In genomic region chr14:68606644-68607043, GRCh38 we compare ENCODE assay signal across 12 cellular contexts.
DNase-seq lines count a peak whose midpoint lies in the region; ATAC-seq and TF ChIP-seq lines count a peak whose summit lies in the region.
"Had no signal": no experiment of that assay in that cellular context is flagged by ENCODE, and none has a peak within 500 bp of the region (broad histone marks: within the 10 kb centered on the region; RNA-seq: fewer than 3 reads in every experiment).

No MANE protein-coding gene starts in this region.

- H3K4ac ChIP-seq in IMR-90 (ENCODE audit: low read depth, low read length) = peak overlapping the region; percentile 89

- peak overlapping the region; percentile 66 for H2BK5ac ChIP-seq in IMR-90 (ENCODE audit: low read depth, low read length, poor library complexity, severe bottlenecking)

- no peak for ATAC-seq in IMR-90 (ENCODE audit: low read depth)

- H3K4me2 ChIP-seq in IMR-90 (ENCODE audit: low read depth, low read length) = no peak overlapping the region
- H3K4me2 ChIP-seq: PC-9 had no signal

- H4K5ac ChIP-seq in IMR-90 (ENCODE audit: low read depth, low read length) = peak overlapping the region; percentile 97

- H3K4me3 ChIP-seq in IMR-90 (ENCODE audit: insufficient read depth, low read depth, low read length) = no peak overlapping the region
- no peak overlapping the region for H3K4me3 ChIP-seq in colonic mucosa
- no peak overlapping the region for H3K4me3 ChIP-seq in neutrophil (ENCODE audit: low read depth in 1 of 2, low read length in 1 of 2)
- no peak overlapping the region for H3K4me3 ChIP-seq in transverse colon
- H3K4me3 ChIP-seq: PC-9 had no signal

- H3K23ac ChIP-seq in IMR-90 (ENCODE audit: low read depth, low read length) = peak overlapping the region; percentile 94; the same call in 1 of the 2 replicates

- intact Hi-C loops in IMR-90 (cut with micrococcal nuclease) (no loop called here), colonic mucosa (cut with DNase I) (no loop called here), transverse colon (cut with DNase I; ENCODE audit: low total_unique reads) (no loop called here)

- H3K27ac ChIP-seq in IMR-90 (ENCODE audit: insufficient read depth, low read length) (peak overlapping the region; percentile 77; the same call in 1 of the 2 replicates), colonic mucosa (peak overlapping the region; percentile 71), neutrophil (peak overlapping the region; percentile 96), transverse colon (peak overlapping the region; percentile 76 to 82 (median 79))
- H3K27ac ChIP-seq: PC-9 had no signal

- H3K9ac ChIP-seq in IMR-90 (ENCODE audit: low read depth, low read length) (peak overlapping the region; percentile 15; the same call in 1 of the 2 replicates), colonic mucosa (ENCODE audit: low read depth in 2 of 2, low read length in 2 of 2) (no peak overlapping the region)

- peak overlapping the region; percentile 56 to 95; a peak in 3 of 4 replicates for H4K8ac ChIP-seq in IMR-90 (ENCODE audit: low read depth in 2 of 2, low read length in 2 of 2)

- no peaks in the 10 kb centered on the region for H4K20me1 ChIP-seq in IMR-90 (ENCODE audit: insufficient read depth, low read length)

- peak overlapping the region; percentile 88 for H2AFZ ChIP-seq in IMR-90 (replicated peaks; ENCODE audit: low read length, poor library complexity)
- H2AFZ ChIP-seq: PC-9 had no signal

- POLR2A ChIA-PET in IMR-90 (lab: Charles Lee; ENCODE audit: unreplicated experiment) = interaction anchor here (0.6 kb wide), 1 partner anchor 180 kb away, joined by 3 read pairs; no protein-coding TSS in a partner anchor

- H2AK9ac ChIP-seq in IMR-90 (replicated peaks; ENCODE audit: low read depth, low read length, poor library complexity) = peak overlapping the region; percentile 43

- TF ChIP-seq POLR2A in IMR-90 (IDR thresholded peaks at IDR 0.05; ENCODE audit: low read depth, low read length) (no peak), transverse colon (IDR thresholded peaks at IDR 0.05) (no peak)

- CTCF ChIA-PET in IMR-90 (lab: Yijun Ruan, JAX) = no interaction called here

- no peak for TF ChIP-seq RAD21 in IMR-90 (IDR thresholded peaks at IDR 0.05; ENCODE audit: low read length)

- H3K36me3 ChIP-seq in IMR-90 (ENCODE audit: control insufficient read depth, insufficient read depth, low read length) = no peaks in the 10 kb centered on the region
- H3K36me3 ChIP-seq in colonic mucosa = no peaks in the 10 kb centered on the region
- H3K36me3 ChIP-seq in neutrophil = no peaks in the 10 kb centered on the region
- no peaks in the 10 kb centered on the region for H3K36me3 ChIP-seq in transverse colon

- peak overlapping the region; percentile 50 for H2AK5ac ChIP-seq in IMR-90 (ENCODE audit: low read depth, low read length)

- H3K9me1 ChIP-seq in IMR-90 (ENCODE audit: insufficient read depth, low read length) = peaks cover 14% of the 10 kb centered on the region

- H2BK20ac ChIP-seq in IMR-90 (ENCODE audit: low read depth, low read length) = peak overlapping the region; percentile 98

- dilution Hi-C loops in IMR-90 (cut with HindIII; ENCODE audit: low sequenced_read_pairs, unreplicated experiment) = no loop called here

- BruUV-seq in IMR-90 (replicated peaks; lab: Mats Ljungman, UMichigan) = no TSS peak

- peaks cover 2% of the 10 kb centered on the region; the same call in 1 of the 2 replicates for H3K9me3 ChIP-seq in IMR-90 (ENCODE audit: control insufficient read depth, insufficient read depth, low read length)
- no peaks in the 10 kb centered on the region for H3K9me3 ChIP-seq in colonic mucosa
- no peaks in the 10 kb centered on the region for H3K9me3 ChIP-seq in neutrophil
- no peaks in the 10 kb centered on the region for H3K9me3 ChIP-seq in transverse colon

- H3K27me3 ChIP-seq in IMR-90 (ENCODE audit: control insufficient read depth, insufficient read depth, low read length) (no peaks in the 10 kb centered on the region), colonic mucosa (no peaks in the 10 kb centered on the region), neutrophil (no peaks in the 10 kb centered on the region), transverse colon (no peaks in the 10 kb centered on the region)

- 71% methylated on average over 3 of the region's 4 CpGs; no CpG with 5 or more reads in 1 of the 2 experiments for WGBS in IMR-90 (ENCODE audit: extremely low coverage in 2 of 2, insufficient read length in 1 of 2), 2 experiments
- 66 to 77% methylated on average over 3 to 4 of the region's 4 CpGs for WGBS in transverse colon (ENCODE audit: low coverage in 1 of 2), 2 donors

- H3K4me1 ChIP-seq in IMR-90 (ENCODE audit: control insufficient read depth, insufficient read depth, low read length) = peaks cover 22% of the 10 kb centered on the region
- H3K4me1 ChIP-seq in colonic mucosa = peaks cover 20% of the 10 kb centered on the region
- peaks cover 34 to 36% of the 10 kb centered on the region in 2 experiments for H3K4me1 ChIP-seq in neutrophil (ENCODE audit: control insufficient read depth in 1 of 2, insufficient read depth in 1 of 2, low read depth in 1 of 2, low read length in 1 of 2)
- H3K4me1 ChIP-seq in transverse colon = peaks cover 22 to 47% (median 27%) of the 10 kb centered on the region in 4 donors

- H3K79me1 ChIP-seq in IMR-90 (ENCODE audit: low read depth in 1 of 2, low read length in 2 of 2) = peaks cover 0 to 7% of the 10 kb centered on the region in 2 experiments; a peak in 1 of 4 replicates

- H2BK15ac ChIP-seq in IMR-90 (ENCODE audit: low read depth, low read length) = peak overlapping the region; percentile 94

- TF ChIP-seq CTCF in IMR-90 (conservative IDR thresholded peaks at IDR 0.05; ENCODE audit: low read depth, low read length) (no peak), colonic mucosa (IDR thresholded peaks at IDR 0.05) (no peak), neutrophil (IDR thresholded peaks at IDR 0.05) (no peak), transverse colon (IDR thresholded peaks at IDR 0.05) (no peak)

- H3K56ac ChIP-seq in IMR-90 (ENCODE audit: extremely low read depth, insufficient read depth, low read length) = peak overlapping the region; percentile 73

- H3K14ac ChIP-seq in IMR-90 (replicated peaks; ENCODE audit: low read depth, low read length) = peak overlapping the region; percentile 92

- DNase-seq in IMR-90 (no peak), colonic mucosa (no peak), transverse colon (no peak), NCI-H774 (lab: John Stamatoyannopoulos, UW) (no peak), mesenteric fat pad (ENCODE audit: low spot score) (no peak)
- no peak for DNase-seq in activated CD8-positive, alpha-beta memory T cell treated with anti-CD3 and anti-CD28 coated beads, Interleukin-2, amount 50 U/mL, for 4 hours
- DNase-seq: effector memory CD4-positive, alpha-beta T cell; kidney glomerular epithelial cell; MV-4-11; NCI-H2107; PC-9 had no signal

- in situ Hi-C loops in IMR-90 (cut with MboI; ENCODE audit: low sequenced_read_pairs) = no loop called here
- in situ Hi-C loops in transverse colon (cut with MboI; ENCODE audit: low pct_ligation_motif_present in 1 of 4, low pct_unique_long_range_greater_than_20kb in 1 of 4, low sequenced_read_pairs in 3 of 4) = no loop called here

- H4K91ac ChIP-seq in IMR-90 (ENCODE audit: insufficient read depth, low read depth, low read length) = peak overlapping the region; percentile 90

- peak overlapping the region; percentile 98 for H2BK120ac ChIP-seq in IMR-90 (ENCODE audit: low read depth, low read length)

- peak overlapping the region; percentile 48 for H3K18ac ChIP-seq in IMR-90 (ENCODE audit: low read depth, low read length)

- no peak for TF ChIP-seq EP300 in transverse colon (IDR thresholded peaks at IDR 0.05; ENCODE audit: low read depth)

TF ChIP-seq in IMR-90, 13 proteins besides CTCF, POLR2A, EP300 and RAD21:
- TF ChIP-seq SMC3 (IDR thresholded peaks at IDR 0.05; ENCODE audit: low read depth, low read length) (no peak), CHD1 (IDR thresholded peaks at IDR 0.05; ENCODE audit: low read depth, low read length) (no peak)
